In genomic region chr7:134690016-134690415, GRCh38 we compare ENCODE assay signal across 8 cellular contexts. TPM values are rescaled to one million over a fixed set of nuclear protein-coding genes. Genes with fewer than 3 reads are reported as not detected.
A peak's percentile ranks its signal among the peaks of the same experiment; 100 is the strongest.
DNase-seq lines count a peak whose midpoint lies in the region; TF ChIP-seq lines count a peak whose summit lies in the region.

No MANE protein-coding gene starts in this region.

- H3K79me2 ChIP-seq in Loucy (ENCODE audit: insufficient read depth, low read length) = no peaks in the 10 kb centered on the region

- H3K9me3 ChIP-seq in Loucy (ENCODE audit: insufficient read depth, low read depth, low read length) = no peaks in the 10 kb centered on the region

- H3K9ac ChIP-seq in Loucy (ENCODE audit: low read depth, low read length, poor library complexity, severe bottlenecking) = no peak overlapping the region

- no peaks in the 10 kb centered on the region for H3K4me1 ChIP-seq in Loucy (ENCODE audit: insufficient read depth, low read length, poor library complexity, severe bottlenecking)

- H3K27ac ChIP-seq in coronary artery = peak overlapping the region; percentile 70 to 91

- no peaks in the 10 kb centered on the region for H3K36me3 ChIP-seq in Loucy (ENCODE audit: insufficient read depth, low read length)

- no peaks in the 10 kb centered on the region for H4K20me1 ChIP-seq in Loucy (ENCODE audit: insufficient read depth, low read length, poor library complexity, severe bottlenecking)

- TF ChIP-seq CTCF in AG09309 (IDR thresholded peaks at IDR 0.05; ENCODE audit: control insufficient read depth, insufficient read depth, low read depth, low read length, missing control alignments) (peak; percentile 64), Loucy (conservative IDR thresholded peaks at IDR 0.05; ENCODE audit: low read length) (peak; percentile 43), coronary artery (IDR thresholded peaks at IDR 0.05) (peak; percentile 29)

- H3F3A ChIP-seq in Loucy (ENCODE audit: low read depth) = no peaks in the 10 kb centered on the region

- DNase-seq in AG09309 (ENCODE audit: low read depth) = no peak
- DNase-seq in coronary artery (ENCODE audit: low spot score) = no peak
- DNase-seq in myocyte (ENCODE audit: low read depth) = peak; percentile 83
- DNase-seq in NCI-H748 treated with DMSO at 0.1 percent for 48 hours (lab: John Stamatoyannopoulos, UW) = no peak
- no peak for DNase-seq in NCI-H510A treated with DMSO at 0.1 percent for 48 hours (lab: John Stamatoyannopoulos, UW)
- no peak for DNase-seq in UCSD-AML1 (lab: John Stamatoyannopoulos, UW; ENCODE audit: unreplicated experiment)
- no peak for DNase-seq in NCI-H146 treated with DMSO at 0.1 percent for 48 hours (lab: John Stamatoyannopoulos, UW; ENCODE audit: unreplicated experiment)

- no peak overlapping the region for H3K4me2 ChIP-seq in Loucy (ENCODE audit: low read depth, low read length, poor library complexity, severe bottlenecking)

- no peaks in the 10 kb centered on the region for H3K27me3 ChIP-seq in Loucy (ENCODE audit: insufficient read depth, low read length, poor library complexity, severe bottlenecking)

- no peaks in the 10 kb centered on the region for H3K9me2 ChIP-seq in Loucy (replicated peaks; ENCODE audit: low read depth, low read length)

- H2AFZ ChIP-seq in Loucy (ENCODE audit: low read length) = peak overlapping the region; percentile 42; the same call in 1 of the 2 replicates

- H3K4me3 ChIP-seq in AG09309 (ENCODE audit: control insufficient read depth, low read depth, low read length) (no peak overlapping the region; the same call in 1 of the 2 replicates), Loucy (ENCODE audit: low read length, poor library complexity, severe bottlenecking) (no peak overlapping the region), coronary artery (peak overlapping the region; percentile 64)

RNA-seq across cellular contexts. Expression of gene BPGM, which starts 43.4 kb away (rescaled TPM):
- total RNA-seq in myocyte = 34.0 and 45.0 TPM in 2 replicates
- 43.4 TPM for polyA plus RNA-seq in myocyte (2012)
